22 cellular contexts compared by ENCODE assay signal in the genomic region with DNA sequence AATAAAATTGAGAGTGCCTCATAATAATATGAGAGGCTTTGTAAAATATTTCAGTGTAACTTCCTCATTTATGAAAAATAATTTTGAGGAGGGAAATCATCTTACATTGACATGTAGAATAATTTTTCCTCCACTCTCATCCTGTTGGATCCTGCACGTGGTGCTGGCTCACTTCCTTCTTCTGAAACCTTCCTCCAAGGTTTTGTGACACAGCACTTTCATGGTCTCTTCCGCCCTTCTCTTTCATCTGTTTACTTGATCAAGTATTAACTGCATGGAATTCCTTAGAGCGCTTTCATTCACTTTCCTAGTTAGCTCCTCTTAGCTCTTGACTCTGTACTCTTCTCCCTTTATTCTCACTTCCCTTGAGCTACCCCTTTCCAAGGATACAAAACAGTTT.
"Had no signal": no experiment of that assay in that cellular context is flagged by ENCODE, and none has a peak within 500 bp of the region (broad histone marks: within the 10 kb centered on the region; RNA-seq: fewer than 3 reads in every experiment).

No MANE protein-coding gene starts in this region.

- H3K27ac ChIP-seq: right lobe of liver, tibial nerve, VCaP had no signal

- H3K9me3 ChIP-seq: gastrocnemius medialis, right lobe of liver, tibial nerve had no signal

- H3K27ac Mint-ChIP-seq: activated T-helper 1 cell treated with anti-CD3 and anti-CD28 coated beads, Interleukin-12 subunit alpha, Interleukin-12 subunit beta, Interleukin-2, Interleukin-4 antibody, amounts not matched to agents 30 ng/mL and 10 ng/mL and 1 ng/mL, durations not matched to agents 14 hours and 24 hours and 36 hours; naive thymus-derived CD4-positive, alpha-beta T cell; T-cell had no signal

- H3K4me1 Mint-ChIP-seq: central memory CD8-positive, alpha-beta T cell; naive thymus-derived CD4-positive, alpha-beta T cell; neural crest cell; T-cell had no signal

- H3K9me3 Mint-ChIP-seq: activated T-helper 1 cell treated with anti-CD3 and anti-CD28 coated beads, Interleukin-12 subunit alpha, Interleukin-12 subunit beta, Interleukin-2, Interleukin-4 antibody, amounts not matched to agents 30 ng/mL and 10 ng/mL and 1 ng/mL, durations not matched to agents 14 hours and 24 hours and 36 hours; central memory CD8-positive, alpha-beta T cell; naive thymus-derived CD4-positive, alpha-beta T cell; neural crest cell; T-cell had no signal

- H3K4me3 ChIP-seq: gastrocnemius medialis, right lobe of liver, tibial nerve had no signal

- DNase-seq: activated CD4-positive, alpha-beta T cell treated with anti-CD3 and anti-CD28 coated beads for 4 hours; activated CD4-positive, alpha-beta T cell treated with anti-CD3 and anti-CD28 coated beads, Interleukin-2, amount 50 U/mL, for 4 hours; activated effector memory CD4-positive, alpha-beta T cell treated with anti-CD3 and anti-CD28 coated beads, Interleukin-2, amount 50 U/mL, for 16 hours; activated naive CD4-positive, alpha-beta T cell treated with anti-CD3 and anti-CD28 coated beads, Interleukin-2, amount 50 U/mL, for 16 hours; amniotic stem cell; effector CD8-positive, alpha-beta T cell; erythroblast; gastrocnemius medialis; glutamatergic neuron; islet precursor cell; mammary epithelial cell; midbrain; naive thymus-derived CD4-positive, alpha-beta T cell; right lobe of liver; stimulated activated CD4-positive, alpha-beta T cell treated with anti-CD3 and anti-CD28 coated beads, Interleukin-2, amount 100 ng/mL, for 48 hours; stimulated activated naive CD4-positive, alpha-beta T cell treated with Interleukin-2 at 50 U/mL for 16 hours; T-cell had no signal

- H3K4me3 Mint-ChIP-seq: activated T-helper 1 cell treated with anti-CD3 and anti-CD28 coated beads, Interleukin-12 subunit alpha, Interleukin-12 subunit beta, Interleukin-2, Interleukin-4 antibody, amounts not matched to agents 30 ng/mL and 10 ng/mL and 1 ng/mL, durations not matched to agents 14 hours and 24 hours and 36 hours; central memory CD8-positive, alpha-beta T cell; naive thymus-derived CD4-positive, alpha-beta T cell; neural crest cell; T-cell had no signal

- H3K27me3 ChIP-seq: gastrocnemius medialis, right lobe of liver, tibial nerve had no signal

- H3K27me3 Mint-ChIP-seq: central memory CD8-positive, alpha-beta T cell; naive thymus-derived CD4-positive, alpha-beta T cell; T-cell had no signal

- H3K4me1 ChIP-seq: right lobe of liver, tibial nerve had no signal

- ATAC-seq: gastrocnemius medialis; naive thymus-derived CD4-positive, alpha-beta T cell; right lobe of liver; T-cell had no signal
